Comparison of ENCODE assay signal across 29 cellular contexts in the genomic region with DNA sequence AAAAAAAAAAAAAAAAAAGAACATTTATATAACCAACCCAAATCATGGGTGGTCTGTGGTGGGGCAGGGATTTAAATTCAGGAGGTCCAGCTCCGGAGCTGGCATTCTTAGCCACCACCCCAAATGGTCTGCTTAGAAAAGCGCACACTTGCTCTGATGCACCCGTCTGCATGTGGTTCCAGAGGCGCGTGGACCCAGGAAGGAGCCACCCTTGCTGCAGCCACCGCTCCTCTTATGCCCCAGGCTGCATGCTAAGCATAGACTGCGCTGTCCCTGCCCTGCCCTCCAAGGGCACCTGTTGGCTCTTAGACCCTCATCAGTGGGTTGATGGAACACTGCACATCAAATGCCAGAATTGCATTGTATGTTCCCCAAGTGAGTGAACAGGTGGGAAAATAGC.
"Had no signal": no experiment of that assay in that cellular context is flagged by ENCODE, and none has a peak within 500 bp of the region (broad histone marks: within the 10 kb centered on the region; RNA-seq: fewer than 3 reads in every experiment).

No MANE protein-coding gene starts in this region.

- DNase-seq: activated B cell treated with CpG ODN at 0.5 μM for 24 hours; activated CD4-positive, alpha-beta T cell treated with anti-CD3 and anti-CD28 coated beads for 48 hours; activated CD4-positive, alpha-beta T cell treated with anti-CD3 and anti-CD28 coated beads, Interleukin-2, amount 50 U/mL, for 1 hour; activated CD4-positive, alpha-beta T cell treated with anti-CD3 and anti-CD28 coated beads, Interleukin-2, amount 50 U/mL, for 48 hours; activated CD8-positive, alpha-beta memory T cell treated with anti-CD3 and anti-CD28 coated beads for 24 hours; activated CD8-positive, alpha-beta T cell treated with anti-CD3 and anti-CD28 coated beads for 36 hours; activated effector memory CD4-positive, alpha-beta T cell treated with Interleukin-2 at 50 U/mL for 16 hours; activated gamma-delta T cell treated with Interleukin-2 at 50 U/mL for 16 hours; activated naive CD4-positive, alpha-beta T cell treated with anti-CD3 and anti-CD28 coated beads, Interleukin-2, amount 50 U/mL, for 16 hours; activated naive CD4-positive, alpha-beta T cell treated with Interleukin-2 at 50 U/mL for 16 hours; activated T-cell treated with anti-CD3 and anti-CD28 coated beads, Interleukin-2, amount 50 U/mL, for 4 hours; amniotic stem cell; anterior cingulate cortex; body of pancreas; caudate nucleus; colonic mucosa; effector CD8-positive, alpha-beta T cell; esophagus squamous epithelium; foreskin fibroblast; T-helper 1 cell; T-helper 17 cell; T1000; WERI-Rb-1 had no signal

- H3K27me3 ChIP-seq: body of pancreas, colonic mucosa, esophagus squamous epithelium had no signal

- H3K36me3 ChIP-seq: colonic mucosa, esophagus squamous epithelium, WERI-Rb-1 had no signal

- FAIRE-seq: endometrium, endothelial cell of umbilical vein, frontal cortex had no signal

- H3K4me3 ChIP-seq: body of pancreas, colonic mucosa, esophagus squamous epithelium had no signal

- H3K4me1 ChIP-seq: body of pancreas, colonic mucosa, esophagus squamous epithelium had no signal

- H3K9me3 ChIP-seq: body of pancreas, colonic mucosa, esophagus squamous epithelium had no signal

- H3K27ac ChIP-seq: body of pancreas, colonic mucosa, epithelial cell of prostate, esophagus squamous epithelium, WERI-Rb-1 had no signal

- ATAC-seq: activated CD4-positive, CD25-positive, alpha-beta regulatory T cell treated with anti-CD3 and anti-CD28 coated beads, Interleukin-2, amount 50 U/mL, for 24 hours; activated CD8-positive, alpha-beta T cell treated with anti-CD3 and anti-CD28 coated beads for 36 hours; activated T-cell treated with anti-CD3 and anti-CD28 coated beads, Interleukin-2, amount 50 U/mL, for 4 hours; activated T-helper 17 cell treated with anti-CD3 and anti-CD28 coated beads, Interleukin-2, amount 50 U/mL, for 72 hours; body of pancreas; T-helper 17 cell had no signal
